19 cellular contexts compared by ENCODE assay signal in the genomic region with DNA sequence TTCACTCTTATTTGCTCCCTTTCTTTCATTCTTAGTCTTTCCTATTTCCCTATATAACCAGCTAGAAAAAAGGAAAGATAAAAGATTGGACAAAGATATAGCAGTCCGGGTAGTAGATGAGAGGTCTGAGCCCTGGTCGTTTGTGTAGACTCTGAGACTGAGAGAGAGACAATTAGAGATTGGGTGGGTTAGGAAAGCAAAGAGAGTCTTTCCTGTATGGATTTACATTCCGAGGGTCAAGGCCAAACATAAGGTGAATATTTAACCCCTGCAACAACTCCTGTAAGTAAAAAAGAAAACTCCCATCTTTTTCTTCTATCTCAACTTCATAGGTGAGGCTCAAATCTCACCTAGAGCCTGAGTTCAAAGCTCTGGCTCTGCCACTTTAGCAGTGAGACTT.
"Had no signal": no experiment of that assay in that cellular context is flagged by ENCODE, and none has a peak within 500 bp of the region (broad histone marks: within the 10 kb centered on the region; RNA-seq: fewer than 3 reads in every experiment).

No MANE protein-coding gene starts in this region.

- H3K27ac Mint-ChIP-seq: activated CD4-positive, alpha-beta memory T cell treated with anti-CD3 and anti-CD28 coated beads for 36 hours; activated CD4-positive, alpha-beta T cell treated with anti-CD3 and anti-CD28 coated beads, Interleukin-2, amount 10 ng/mL, durations not matched to agents 7 days and 5 days; T-cell had no signal

- H3K4me3 ChIP-seq: adrenal gland, breast epithelium, SK-N-MC had no signal

- H3K4me3 Mint-ChIP-seq: activated CD4-positive, alpha-beta memory T cell treated with anti-CD3 and anti-CD28 coated beads for 36 hours; activated CD4-positive, alpha-beta T cell treated with anti-CD3 and anti-CD28 coated beads, Interleukin-2, amount 10 ng/mL, durations not matched to agents 7 days and 5 days; activated naive CD8-positive, alpha-beta T cell; activated T-cell treated with anti-CD3 and anti-CD28 coated beads, Interleukin-2, amount 50 U/mL, for 4 hours; T-cell had no signal

- H3K27me3 Mint-ChIP-seq: activated CD4-positive, alpha-beta memory T cell treated with anti-CD3 and anti-CD28 coated beads for 36 hours; activated naive CD8-positive, alpha-beta T cell had no signal

- H3K9me3 ChIP-seq: adrenal gland, breast epithelium had no signal

- H3K27me3 ChIP-seq: adrenal gland, breast epithelium had no signal

- H3K4me1 ChIP-seq: breast epithelium had no signal

- H3K36me3 ChIP-seq: adrenal gland, breast epithelium had no signal

- H3K9me3 Mint-ChIP-seq: activated CD4-positive, alpha-beta memory T cell treated with anti-CD3 and anti-CD28 coated beads for 36 hours; activated CD4-positive, alpha-beta T cell treated with anti-CD3 and anti-CD28 coated beads, Interleukin-2, amount 10 ng/mL, durations not matched to agents 7 days and 5 days; activated T-cell treated with anti-CD3 and anti-CD28 coated beads, Interleukin-2, amount 50 U/mL, for 4 hours; T-cell had no signal

- H3K36me3 Mint-ChIP-seq: activated CD4-positive, alpha-beta memory T cell treated with anti-CD3 and anti-CD28 coated beads for 36 hours; activated naive CD8-positive, alpha-beta T cell; T-cell had no signal

- DNase-seq: activated CD4-positive, alpha-beta memory T cell treated with anti-CD3 and anti-CD28 coated beads for 36 hours; activated CD4-positive, alpha-beta T cell treated with anti-CD3 and anti-CD28 coated beads, Interleukin-2, amount 10 ng/mL, durations not matched to agents 7 days and 5 days; activated CD4-positive, CD25-positive, alpha-beta regulatory T cell; activated CD8-positive, alpha-beta memory T cell treated with anti-CD3 and anti-CD28 coated beads for 24 hours; activated effector memory CD4-positive, alpha-beta T cell treated with anti-CD3 and anti-CD28 coated beads, Interleukin-2, amount 50 U/mL, for 16 hours; activated naive CD4-positive, alpha-beta T cell treated with Interleukin-2 at 50 U/mL for 16 hours; activated T-cell treated with anti-CD3 and anti-CD28 coated beads, Interleukin-2, amount 50 U/mL, for 4 hours; adrenal gland; aorta; NCI-H510A treated with DMSO at 0.1 percent for 48 hours; NK-92 treated with Interleukin-12 subunit alpha and Interleukin-12 subunit beta, amount 100 ng/mL, for 24 hours; RPMI8226; T-cell; T-helper 2 cell; T1000 had no signal

- FAIRE-seq: TTC549 had no signal

- H3K27ac ChIP-seq: adrenal gland, breast epithelium, SK-N-MC had no signal
